In the genomic region with DNA sequence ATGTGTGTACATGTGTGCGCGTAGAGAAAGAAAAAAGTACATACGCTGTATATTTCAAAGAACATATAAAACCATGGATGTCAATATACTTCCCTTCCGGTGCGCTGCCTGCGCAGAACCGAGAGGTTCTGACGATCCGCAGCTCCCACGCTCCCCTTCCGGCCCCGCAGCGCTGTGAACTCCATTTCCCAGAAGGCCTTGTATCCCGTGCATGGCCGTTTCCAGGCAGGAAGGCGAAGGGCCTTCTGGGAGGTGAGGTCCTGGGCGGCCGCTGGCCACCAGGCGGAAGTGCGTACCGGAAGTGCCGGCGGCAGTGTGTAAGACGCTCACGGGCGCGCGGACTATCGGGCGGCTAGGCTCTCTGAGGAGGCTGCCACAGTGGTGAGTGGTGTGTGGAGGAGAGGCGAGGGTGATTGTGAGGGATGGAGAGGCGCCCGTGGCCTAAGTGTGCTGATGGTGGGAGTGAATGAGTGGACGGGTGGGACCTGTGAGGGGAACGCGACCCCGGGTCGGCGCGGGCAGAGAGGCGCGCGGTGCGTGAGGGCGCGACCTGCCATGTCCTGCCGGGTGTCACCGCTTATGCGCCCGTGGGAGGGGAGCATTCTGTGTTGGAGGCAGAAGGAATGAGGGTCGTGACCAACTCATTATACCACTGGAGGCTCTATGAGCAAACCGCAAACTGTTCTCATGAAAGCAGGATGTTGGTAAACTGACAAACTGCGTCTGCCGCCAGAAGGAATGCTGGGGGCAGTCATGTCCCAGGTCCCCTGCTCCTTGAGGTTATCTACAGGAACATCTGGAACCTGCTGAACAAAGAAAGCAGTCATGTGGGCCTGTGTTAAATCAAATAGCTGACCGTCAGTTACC, we compare ENCODE assay signal across 8 cellular contexts. TPM values are rescaled to one million over a fixed set of nuclear protein-coding genes. Genes with fewer than 3 reads are reported as not detected.
A peak's percentile ranks its signal among the peaks of the same experiment; 100 is the strongest.
DNase-seq lines count a peak whose midpoint lies in the region; ATAC-seq, FAIRE-seq and TF ChIP-seq lines count a peak whose summit lies in the region.

A gene with protein sequence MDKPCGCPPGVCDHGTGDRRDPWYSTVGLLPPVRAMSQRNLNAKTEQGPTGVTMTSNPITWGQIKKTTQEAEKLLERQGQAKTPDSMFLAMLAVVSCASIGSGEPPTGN (plus strand): TSS at position 313 of the 867 bp plus-strand sequence. CDS start 6,792 bp downstream, outside the sequence.

- peaks cover 11 to 55% (median 26%) of the 10 kb centered on the region in 6 donors for H3K4me1 ChIP-seq in spleen

- H3K4me3 Mint-ChIP-seq in immature natural killer cell = peak within 1 kb of the TSS; percentile 95 to 98 (median 98)

- peaks cover 32 to 56% of the 10 kb centered on the region in 2 donors for H3K4me1 Mint-ChIP-seq in immature natural killer cell

- H3K9me3 ChIP-seq in spleen = peaks cover 0 to 19% (median 0%) of the 10 kb centered on the region in 8 donors

- no peak for FAIRE-seq in bronchial epithelial cell (lab: Jason Lieb, UNC)

- ATAC-seq in GM18907 (IDR thresholded peaks at IDR 0.05; ENCODE audit: unreplicated experiment) (peak; percentile 94), HG03159 (IDR thresholded peaks at IDR 0.05; ENCODE audit: unreplicated experiment) (peak; percentile 95)

- peak within 1 kb of the TSS; percentile 88 to 96 (median 92) for H3K27ac ChIP-seq in spleen

- H3K9me3 Mint-ChIP-seq in immature natural killer cell = peaks cover 0 to 2% (median 0%) of the 10 kb centered on the region in 6 donors

- intact Hi-C loops in spleen (cut with DNase I; ENCODE audit: low total_unique reads) = no loop called here

- H3K36me3 Mint-ChIP-seq in immature natural killer cell = peaks cover 20 to 53% (median 32%) of the 10 kb centered on the region in 3 donors

- CTCF ChIA-PET in AG04449 (lab: Yijun Ruan, JAX) = interaction anchor here (1.4 kb wide), 1 partner anchor 14 kb away, joined by 5 read pairs; no protein-coding TSS in a partner anchor

- H3K27me3 Mint-ChIP-seq in immature natural killer cell (ENCODE audit: low read depth in 3 of 3) = peaks cover 8 to 16% (median 11%) of the 10 kb centered on the region in 3 donors

- peak within 1 kb of the TSS; percentile 99 for H3K4me3 ChIP-seq in AG04449 (ENCODE audit: low read depth, low read length)
- peak within 1 kb of the TSS; percentile 86 for H3K4me3 ChIP-seq in WI38 (ENCODE audit: low read depth, low read length)
- H3K4me3 ChIP-seq in bronchial epithelial cell (ENCODE audit: low read depth, low read length) = peak within 1 kb of the TSS; percentile 97
- H3K4me3 ChIP-seq in spleen = peak within 1 kb of the TSS; percentile 52 to 92 (median 75)

- peaks cover 2% of the 10 kb centered on the region for H3K36me3 ChIP-seq in bronchial epithelial cell (ENCODE audit: control insufficient read depth, insufficient read depth, low read length)
- H3K36me3 ChIP-seq in spleen = peaks cover 0 to 62% (median 29%) of the 10 kb centered on the region in 6 donors

- 1 to 2% (median 1%) methylated on average over 48 to 55 of the region's 55 CpGs for WGBS in spleen, 5 donors

- H3K27ac Mint-ChIP-seq in immature natural killer cell = peak within 1 kb of the TSS; percentile 98 to 100 (median 100)

- peak; percentile 66 to 86 (median 66) for TF ChIP-seq POLR2A in spleen (IDR thresholded peaks at IDR 0.05)

- no peak for TF ChIP-seq CTCF in AG04449 (IDR thresholded peaks at IDR 0.05; ENCODE audit: insufficient read depth, low read length, missing control alignments)
- TF ChIP-seq CTCF in WI38 (IDR thresholded peaks at IDR 0.05; ENCODE audit: low read depth, low read length) = no peak
- no peak for TF ChIP-seq CTCF in bronchial epithelial cell (IDR thresholded peaks at IDR 0.05; ENCODE audit: insufficient read depth, low read length, severe bottlenecking)
- peak; percentile 13 to 74 (median 47) for TF ChIP-seq CTCF in spleen (IDR thresholded peaks at IDR 0.05 in 8 of 11, conservative IDR thresholded peaks at IDR 0.05 in 3 of 11)

- no peaks in the 10 kb centered on the region for H3K27me3 ChIP-seq in bronchial epithelial cell (ENCODE audit: control insufficient read depth, insufficient read depth, low read length)
- no peaks in the 10 kb centered on the region for H3K27me3 ChIP-seq in spleen (replicated peaks in 1 of 7)

- POLR2A ChIA-PET in AG04449 (lab: Yijun Ruan, JAX) = interaction anchor here (0.6 to 1.3 kb wide), 4 partner anchors 12 to 170 kb away, joined by 3 to 5 read pairs (median 4); a partner anchor contains a TSS

- peak; percentile 88 for DNase-seq in AG04449 (ENCODE audit: low read depth, low spot score)
- peak; percentile 100 for DNase-seq in NCI-H2227 treated with DMSO at 0.1 percent for 48 hours (lab: John Stamatoyannopoulos, UW)
- peak; percentile 90 for DNase-seq in bronchial epithelial cell (ENCODE audit: low read depth)
- peak; percentile 95 to 96 (median 95) for DNase-seq in immature natural killer cell
- DNase-seq in spleen = peak; percentile 99

RNA-seq across cellular contexts. Expression of the gene that starts here (rescaled TPM):
- 50.7 and 59.2 TPM in 2 replicates for total RNA-seq in bronchial epithelial cell
- polyA plus RNA-seq in immature natural killer cell = 100 to 1,000 TPM in 1 of 3 donors, 10 to 100 TPM in 2; 76.5 to 113 (median 91.6) TPM
- 10 to 100 TPM; 35.0 to 62.5 (median 44.7) TPM for total RNA-seq in spleen
- polyA plus RNA-seq in spleen = 10 to 100 TPM; 34.0 to 48.8 (median 39.1) TPM

Comparison
In these comparisons a context has a peak if more than half of its experiments do, and no peak if none do; other contexts are left out.
1. Peak in every context shown above with its lines: DNase-seq, ATAC-seq, H3K4me3 ChIP-seq and H3K27ac ChIP-seq.
2. CTCF ChIP-seq: peak in spleen (11 of 11); none in AG04449 (single experiment), WI38 (single experiment) and bronchial epithelial cell (single experiment).